18 cellular contexts compared by ENCODE assay signal in genomic region chr6:33776186-33776585, GRCh38. TPM values are rescaled to one million over a fixed set of nuclear protein-coding genes. Genes with fewer than 3 reads are reported as not detected.
DNase-seq lines count a peak whose midpoint lies in the region; ATAC-seq and TF ChIP-seq lines count a peak whose summit lies in the region.
"Had no signal": no experiment of that assay in that cellular context is flagged by ENCODE, and none has a peak within 500 bp of the region (broad histone marks: within the 10 kb centered on the region; RNA-seq: fewer than 3 reads in every experiment).

No MANE protein-coding gene starts in this region.

- peaks cover 14% of the 10 kb centered on the region for H3K4me1 ChIP-seq in osteoblast (ENCODE audit: insufficient read depth, low read length)
- H3K4me1 ChIP-seq: Caco-2 had no signal

- peaks cover 7% of the 10 kb centered on the region for H3K79me2 ChIP-seq in osteoblast (ENCODE audit: insufficient read depth, low read length)

- ATAC-seq in Right ventricle myocardium inferior = no peak
- no peak for ATAC-seq in left ventricle myocardium superior

- no peaks in the 10 kb centered on the region for H3K9me3 ChIP-seq in osteoblast (ENCODE audit: low read depth, low read length)
- H3K9me3 ChIP-seq: Caco-2 had no signal

- no peak overlapping the region for H2AFZ ChIP-seq in osteoblast (ENCODE audit: low read length)

- peaks cover 15% of the 10 kb centered on the region for H4K20me1 ChIP-seq in osteoblast (ENCODE audit: insufficient read depth, low read length)

- no peak for TF ChIP-seq CTCF in osteoblast (IDR thresholded peaks at IDR 0.05; ENCODE audit: extremely low read depth, low read depth, low read length)

- H3K4me3 ChIP-seq in osteoblast (ENCODE audit: insufficient read depth, low read length) = no peak overlapping the region

- H3K4me1 Mint-ChIP-seq in activated T-cell treated with anti-CD3 and anti-CD28 coated beads, Interleukin-2, amount 50 U/mL, for 24 hours (ENCODE audit: low read depth) = peaks cover 11% of the 10 kb centered on the region

- no peak overlapping the region for H3K4me2 ChIP-seq in osteoblast (ENCODE audit: insufficient read depth, low read length)

- peak overlapping the region; percentile 28 for H3K27ac Mint-ChIP-seq in activated T-cell treated with anti-CD3 and anti-CD28 coated beads, Interleukin-2, amount 50 U/mL, for 24 hours
- H3K27ac Mint-ChIP-seq: CD8-positive, alpha-beta memory T cell; IgD-negative memory B cell had no signal

- no peak overlapping the region for H3K27ac ChIP-seq in osteoblast (ENCODE audit: low read depth, low read length)
- H3K27ac ChIP-seq: 22Rv1 had no signal

- H3K4me3 Mint-ChIP-seq in activated T-cell treated with anti-CD3 and anti-CD28 coated beads, Interleukin-2, amount 50 U/mL, for 24 hours = no peak overlapping the region
- H3K4me3 Mint-ChIP-seq: CD14-positive monocyte; CD8-positive, alpha-beta memory T cell; IgD-negative memory B cell had no signal

- no peaks in the 10 kb centered on the region for H3K27me3 ChIP-seq in osteoblast (ENCODE audit: insufficient read depth, low read length)

- H3K36me3 Mint-ChIP-seq in activated T-cell treated with anti-CD3 and anti-CD28 coated beads, Interleukin-2, amount 50 U/mL, for 24 hours (ENCODE audit: low read depth) = peaks cover 92% of the 10 kb centered on the region

- intact Hi-C loops in Right ventricle myocardium inferior (cut with DNase I) = no loop called here
- intact Hi-C loops in left ventricle myocardium superior (cut with micrococcal nuclease) = loop anchor here (10.0 kb wide), 2 partner anchors 249 to 379 kb away; no protein-coding TSS in a partner anchor

- H3K27me3 Mint-ChIP-seq in activated T-cell treated with anti-CD3 and anti-CD28 coated beads, Interleukin-2, amount 50 U/mL, for 24 hours = no peaks in the 10 kb centered on the region
- H3K27me3 Mint-ChIP-seq: CD8-positive, alpha-beta memory T cell; IgD-negative memory B cell had no signal

- no peaks in the 10 kb centered on the region for H3K9me3 Mint-ChIP-seq in activated T-cell treated with anti-CD3 and anti-CD28 coated beads, Interleukin-2, amount 50 U/mL, for 24 hours
- H3K9me3 Mint-ChIP-seq: CD14-positive monocyte; CD8-positive, alpha-beta memory T cell; IgD-negative memory B cell had no signal

- no peak for DNase-seq in activated T-cell treated with anti-CD3 and anti-CD28 coated beads, Interleukin-2, amount 50 U/mL, for 24 hours
- no peak for DNase-seq in activated T-cell treated with anti-CD3 and anti-CD28 coated beads, Interleukin-2, amount 50 U/mL, for 48 hours
- DNase-seq in Right ventricle myocardium inferior (ENCODE audit: missing footprints) (peak; percentile 4), left ventricle myocardium superior (no peak), osteoblast (ENCODE audit: insufficient read length, low spot score, missing footprints) (peak; percentile 70), islet precursor cell (no peak), hepatic stellate cell (ENCODE audit: low spot score) (no peak)
- DNase-seq in effector CD8-positive, alpha-beta T cell (lab: John Stamatoyannopoulos, UW) = no peak
- DNase-seq: Caco-2; CD8-positive, alpha-beta memory T cell; DND-41; GDM1 had no signal

- peaks cover 86% of the 10 kb centered on the region for H3K36me3 ChIP-seq in osteoblast (ENCODE audit: insufficient read depth, low read length)

RNA-seq across cellular contexts. Expression of gene LEMD2, which starts 12.7 kb away (rescaled TPM):
- total RNA-seq in Right ventricle myocardium inferior = 23.2 TPM
- 22.5 TPM for total RNA-seq in left ventricle myocardium superior
- 47.4 and 49.2 TPM in 2 replicates for total RNA-seq in osteoblast

RNA-seq across cellular contexts. Expression of gene MLN, which starts 27.6 kb away (rescaled TPM):
- total RNA-seq in Right ventricle myocardium inferior = not detected
- not detected for total RNA-seq in left ventricle myocardium superior
- not detected in 2 replicates for total RNA-seq in osteoblast
- total RNA-seq: A673; Caco-2; CD8-positive, alpha-beta memory T cell; H4; HT-29 had no signal

RNA-seq across cellular contexts. Expression of gene IP6K3, which starts 29.5 kb away (rescaled TPM):
- total RNA-seq in Right ventricle myocardium inferior = 47.6 TPM
- total RNA-seq in left ventricle myocardium superior = 47.5 TPM
- under 0.01 and 0.29 TPM in 2 replicates for total RNA-seq in osteoblast
- total RNA-seq: A673; CD8-positive, alpha-beta memory T cell; HT-29 had no signal

Comparison
In these comparisons a context has a peak if more than half of its experiments do, and no peak if none do; other contexts are left out.
1. DNase-seq: peak in Right ventricle myocardium inferior (single experiment) and osteoblast (single experiment); none in activated T-cell treated with anti-CD3 and anti-CD28 coated beads, Interleukin-2, amount 50 U/mL, for 24 hours (single experiment), activated T-cell treated with anti-CD3 and anti-CD28 coated beads, Interleukin-2, amount 50 U/mL, for 48 hours (0 of 2), left ventricle myocardium superior (single experiment), effector CD8-positive, alpha-beta T cell (single experiment), islet precursor cell (single experiment) and hepatic stellate cell (single experiment).
2. RNA of gene IP6K3, which starts 29.5 kb away (total RNA-seq): 47.6 TPM in Right ventricle myocardium inferior (single experiment) and 47.5 TPM in left ventricle myocardium superior (single experiment); under 0.01 to 0.29 TPM in osteoblast; every median in the first group is over 10 times any median in the second.